Comparison of ENCODE assay signal across 21 cellular contexts in genomic region chr15:42143356-42143755, GRCh38. TPM values are rescaled to one million over a fixed set of nuclear protein-coding genes. Genes with fewer than 3 reads are reported as not detected.
A peak's percentile ranks its signal among the peaks of the same experiment; 100 is the strongest.
DNase-seq lines count a peak whose midpoint lies in the region; ATAC-seq, FAIRE-seq and TF ChIP-seq lines count a peak whose summit lies in the region.
"Had no signal": no experiment of that assay in that cellular context is flagged by ENCODE, and none has a peak within 500 bp of the region (broad histone marks: within the 10 kb centered on the region; RNA-seq: fewer than 3 reads in every experiment).

No MANE protein-coding gene starts in this region.

- H3K9ac ChIP-seq in K562 (ENCODE audit: insufficient read depth in 1 of 2, low read depth in 2 of 2, low read length in 2 of 2): no peak overlapping the region
- H3K9ac ChIP-seq: GM23248 had no signal

- TF ChIP-seq EP300 in K562 (IDR thresholded peaks at IDR 0.05; ENCODE audit: low read length): no peak

- no peak for TF ChIP-seq RAD21 in K562 (CRISPR knock-in tag; conservative IDR thresholded peaks at IDR 0.05 in 1 of 2, IDR thresholded peaks at IDR 0.05 in 1 of 2)

- TF ChIP-seq POLR2A in K562 (conservative IDR thresholded peaks at IDR 0.05) (no peak), spleen (IDR thresholded peaks at IDR 0.05) (no peak)

- H3K27me3 ChIP-seq in RWPE2 (ENCODE audit: insufficient read depth, poor library complexity, severe bottlenecking) (no peaks in the 10 kb centered on the region), K562 (ENCODE audit: control insufficient read depth in 2 of 2, insufficient read depth in 2 of 2, low read length in 2 of 2) (peaks cover 24 to 68% of the 10 kb centered on the region in 2 experiments; a peak in 4 of 5 replicates), spleen (replicated peaks in 1 of 7) (peaks cover 0 to 5% (median 0%) of the 10 kb centered on the region in 7 donors)

- no peak for FAIRE-seq in K562 (lab: Jason Lieb, UNC)
- FAIRE-seq: A549, D721Med, G401.6, GM12891, H54 had no signal

- no peak for TF ChIP-seq CTCF in RWPE2 (IDR thresholded peaks at IDR 0.05; ENCODE audit: poor library complexity, severe bottlenecking)
- TF ChIP-seq CTCF in K562 (IDR thresholded peaks at IDR 0.05 in 2 of 3, conservative IDR thresholded peaks at IDR 0.05 in 1 of 3; ENCODE audit: insufficient read depth in 2 of 3, low read depth in 1 of 3, low read length in 3 of 3): no peak
- TF ChIP-seq CTCF in neural crest cell (conservative IDR thresholded peaks at IDR 0.05): no peak
- no peak for TF ChIP-seq CTCF in spleen (IDR thresholded peaks at IDR 0.05 in 8 of 11, conservative IDR thresholded peaks at IDR 0.05 in 3 of 11)

- H3K4me3 Mint-ChIP-seq in neural crest cell: no peak overlapping the region
- H3K4me3 Mint-ChIP-seq: CD14-positive monocyte; CD8-positive, alpha-beta T cell had no signal

- intact Hi-C loops in K562 (cut with micrococcal nuclease): no loop called here
- intact Hi-C loops in spleen (cut with DNase I; ENCODE audit: low total_unique reads): no loop called here

- peak overlapping the region; percentile 24 for H3K27ac Mint-ChIP-seq in neural crest cell (ENCODE audit: unreplicated experiment)
- H3K27ac Mint-ChIP-seq: CD14-positive monocyte; CD8-positive, alpha-beta T cell had no signal

- H3K9me3 ChIP-seq in RWPE2 (ENCODE audit: severe bottlenecking) (no peaks in the 10 kb centered on the region), K562 (replicated peaks; ENCODE audit: control insufficient read depth, insufficient read depth, low read depth, low read length) (no peaks in the 10 kb centered on the region), spleen (no peaks in the 10 kb centered on the region)
- H3K9me3 ChIP-seq: A549 had no signal

- H3K36me3 ChIP-seq in RWPE2 (ENCODE audit: low read depth) (no peaks in the 10 kb centered on the region), K562 (ENCODE audit: control insufficient read depth, insufficient read depth, low read length) (no peaks in the 10 kb centered on the region), spleen (no peaks in the 10 kb centered on the region)

- WGBS in K562 (ENCODE audit: insufficient coverage, low coverage, missing lambda C conversion rate): 0% methylated on average over 4 of the region's 4 CpGs
- WGBS in spleen, 5 donors: 74 to 91% (median 90%) methylated on average over 3 to 4 of the region's 4 CpGs

- no peaks in the 10 kb centered on the region for H3K9me3 Mint-ChIP-seq in neural crest cell
- H3K9me3 Mint-ChIP-seq: CD14-positive monocyte; CD8-positive, alpha-beta T cell had no signal

- in situ Hi-C loops in K562 (cut with MboI): loop anchor here (10.0 kb wide), 1 partner anchor 241 kb away; no protein-coding TSS in a partner anchor

- H3K4me1 ChIP-seq in RWPE2 (ENCODE audit: insufficient read depth, poor library complexity, severe bottlenecking) (no peaks in the 10 kb centered on the region), K562 (replicated peaks in 1 of 2; ENCODE audit: control insufficient read depth in 2 of 2, insufficient read depth in 2 of 2, low read length in 2 of 2) (peaks cover 5 to 22% of the 10 kb centered on the region in 2 experiments; a peak in 3 of 5 replicates), spleen (no peaks in the 10 kb centered on the region)

- H3K79me2 ChIP-seq in K562 (ENCODE audit: control insufficient read depth, insufficient read depth, low read length): no peaks in the 10 kb centered on the region

- H4K20me1 ChIP-seq in K562 (replicated peaks; ENCODE audit: control insufficient read depth, insufficient read depth, low read length): 0 out of 2 replicates have a peak, but pooled peaks cover 4% of the 10 kb centered on the region

- DNase-seq in RWPE2 (ENCODE audit: low spot score) (peak; percentile 42), K562 (ENCODE audit: extremely low read depth in 1 of 4, low spot score in 3 of 4) (no peak), neural crest cell (ENCODE audit: low read depth, low spot score) (no peak), spleen (peak; percentile 34), NCI-H748 (lab: John Stamatoyannopoulos, UW; ENCODE audit: unreplicated experiment) (no peak), NCI-H1694 treated with DMSO at 0.1 percent for 48 hours (lab: John Stamatoyannopoulos, UW) (no peak), AG08395 (ENCODE audit: low spot score) (no peak)
- DNase-seq: CD8-positive, alpha-beta T cell; COR-L47; DMS153; DMS79 treated with DMSO at 0.1 percent for 48 hours; EL; GM23248 had no signal

- no peak overlapping the region for H3K4me2 ChIP-seq in K562 (ENCODE audit: insufficient read depth, low read length)
- H3K4me2 ChIP-seq: A549 had no signal

- no TSS peak for BruUV-seq in K562 (replicated peaks; lab: Mats Ljungman, UMichigan)

- no peaks in the 10 kb centered on the region for H3K36me3 Mint-ChIP-seq in neural crest cell (ENCODE audit: low read depth)
- H3K36me3 Mint-ChIP-seq: CD14-positive monocyte; CD8-positive, alpha-beta T cell had no signal

- H3K27me3 Mint-ChIP-seq in neural crest cell (ENCODE audit: low read depth): no peaks in the 10 kb centered on the region

- no peak overlapping the region for H2AFZ ChIP-seq in K562 (ENCODE audit: low read depth, low read length)
- H2AFZ ChIP-seq: GM23248 had no signal

- H3K27ac ChIP-seq in RWPE2 (ENCODE audit: poor library complexity, severe bottlenecking) (no peak overlapping the region), K562 (ENCODE audit: extremely low read depth, low read depth, low read length) (no peak overlapping the region), spleen (no peak overlapping the region)
- H3K27ac ChIP-seq: A549, GM23248 had no signal

- H3K4me3 ChIP-seq in RWPE2 (ENCODE audit: severe bottlenecking) (no peak overlapping the region), K562 (no peak overlapping the region), spleen (no peak overlapping the region)
- H3K4me3 ChIP-seq: A549, GM23248 had no signal

- POLR2A ChIA-PET in K562 (lab: Yijun Ruan, JAX): interaction anchor here (0.6 to 1.5 kb wide), 2 partner anchors 13 to 437 kb away, joined by 3 to 6 read pairs; partner anchors contain the start of gene PLA2G4F

- ATAC-seq in RWPE2 (ENCODE audit: low read depth): no peak
- ATAC-seq in K562: no peak
- ATAC-seq: A549; CD8-positive, alpha-beta T cell had no signal

- no peaks in the 10 kb centered on the region for H3K9me1 ChIP-seq in K562 (ENCODE audit: control insufficient read depth, insufficient read depth, low read length)

- H3K4me1 Mint-ChIP-seq in neural crest cell: no peaks in the 10 kb centered on the region

- CTCF ChIA-PET in K562 (lab: Yijun Ruan, JAX; ENCODE audit: low intra/inter-chr PET ratio): no interaction called here

TF ChIP-seq in K562, 482 proteins besides CTCF, POLR2A, EP300 and RAD21:
- TF ChIP-seq KAT7 (CRISPR knock-in tag; IDR thresholded peaks at IDR 0.05; ENCODE audit: borderline replicate concordance) (no peak), RFX1 (IDR thresholded peaks at IDR 0.05) (peak; percentile 84)
TF ChIP-seq in K562: peak in this region for 1.

RNA-seq across cellular contexts. Expression of gene PLA2G4F, which starts 13.1 kb away (rescaled TPM):
- not detected in 2 replicates for total RNA-seq in K562 (2011; cell fraction: chromatin; rRNA removed; ENCODE audit: low replicate concordance)
- not detected in 2 replicates for total RNA-seq in K562 (2011; cell fraction: nucleolus; rRNA removed)
- total RNA-seq in K562 (2011; cell fraction: nucleoplasm; rRNA removed): not detected in 2 replicates
- total RNA-seq in K562 (2014; rRNA removed): not detected in 2 replicates
- not detected in 2 replicates for total RNA-seq in K562 (2014; rRNA removed; fragmentation: Illumina TruSeq; extraction: Trizol)
- total RNA-seq in K562 (2015; rRNA removed; fragmentation: Illumina TruSeq; extraction: Trizol): not detected in 2 replicates
- total RNA-seq in K562 (2021): 0.02 TPM in 1 of 2 replicates, not detected in the other
- polyA plus RNA-seq in K562 (2011; rRNA removed): not detected in 2 replicates
- polyA plus RNA-seq in K562 (2011; cell fraction: cytosol; rRNA removed): not detected in 2 replicates
- polyA plus RNA-seq in K562 (2011; cell fraction: nucleus; rRNA removed): not detected in 2 replicates
- not detected in 2 replicates for polyA plus RNA-seq in K562 (2012)
- not detected in 2 replicates for polyA plus RNA-seq in K562 (2014; fragmentation: Illumina TruSeq; extraction: Trizol)
- polyA plus RNA-seq in K562 (2014; fragmentation: Nextera tagmentation; extraction: Ambion mirVana): not detected
- polyA plus RNA-seq in K562 (2014; rRNA removed): not detected in 2 replicates
- polyA minus RNA-seq in K562 (2011; rRNA and poly(A)+ RNA removed): not detected in 2 replicates
- not detected in 2 replicates for polyA minus RNA-seq in K562 (2011; cell fraction: cytosol; rRNA and poly(A)+ RNA removed)
- not detected in 2 replicates for polyA minus RNA-seq in K562 (2011; cell fraction: nucleus; rRNA and poly(A)+ RNA removed)
- not detected in 2 replicates for total RNA-seq in neural crest cell
- not detected for total RNA-seq in spleen
- polyA plus RNA-seq in spleen: under 1 TPM in 1 of 3 donors, not detected in 2; 0.03 TPM
- total RNA-seq: CD8-positive, alpha-beta T cell; GM23248 had no signal
- polyA plus RNA-seq: A549, AG04450, BJ, CD14-positive monocyte, GM23248 had no signal

RNA-seq across cellular contexts. Expression of gene PLA2G4D, which starts 49.0 kb away (rescaled TPM):
- total RNA-seq in K562 (2011; cell fraction: chromatin; rRNA removed; ENCODE audit: low replicate concordance): not detected in 2 replicates
- total RNA-seq in K562 (2011; cell fraction: nucleolus; rRNA removed): not detected in 2 replicates
- not detected in 2 replicates for total RNA-seq in K562 (2011; cell fraction: nucleoplasm; rRNA removed)
- total RNA-seq in K562 (2014; rRNA removed) (not detected in 2 replicates), K562 (2014; rRNA removed; fragmentation: Illumina TruSeq; extraction: Trizol) (not detected in 2 replicates), K562 (2015; rRNA removed; fragmentation: Illumina TruSeq; extraction: Trizol) (not detected in 2 replicates), K562 (2021) (0.04 TPM in 1 of 2 replicates, not detected in the other), neural crest cell (not detected in 2 replicates), spleen (not detected)
- polyA plus RNA-seq in K562 (2011; rRNA removed) (0.04 TPM in 1 of 2 replicates, not detected in the other), K562 (2014; fragmentation: Illumina TruSeq; extraction: Trizol) (not detected in 2 replicates), K562 (2014; fragmentation: Nextera tagmentation; extraction: Ambion mirVana) (not detected), K562 (2014; rRNA removed) (not detected in 2 replicates), spleen (not detected)
- polyA plus RNA-seq in K562 (2011; cell fraction: cytosol; rRNA removed): not detected in 2 replicates
- 0.06 TPM in 1 of 2 replicates, not detected in the other for polyA plus RNA-seq in K562 (2011; cell fraction: nucleus; rRNA removed)
- 0.03 TPM in 1 of 2 replicates, not detected in the other for polyA plus RNA-seq in K562 (2012)
- polyA minus RNA-seq in K562 (2011; rRNA and poly(A)+ RNA removed): not detected in 2 replicates
- polyA minus RNA-seq in K562 (2011; cell fraction: cytosol; rRNA and poly(A)+ RNA removed): not detected in 2 replicates
- not detected in 2 replicates for polyA minus RNA-seq in K562 (2011; cell fraction: nucleus; rRNA and poly(A)+ RNA removed)
- total RNA-seq: CD8-positive, alpha-beta T cell; GM23248 had no signal
- polyA plus RNA-seq: A549, AG04450, BJ, CD14-positive monocyte, GM23248 had no signal

Comparison
In these comparisons a context has a peak if more than half of its experiments do, and no peak if none do; other contexts are left out.
1. DNase-seq: peak in RWPE2 (single experiment) and spleen (single experiment); none in K562 (0 of 4), neural crest cell (single experiment), NCI-H748 (single experiment), NCI-H1694 treated with DMSO at 0.1 percent for 48 hours (single experiment) and AG08395 (single experiment).